1 cellular context compared by ENCODE assay signal in the genomic region with DNA sequence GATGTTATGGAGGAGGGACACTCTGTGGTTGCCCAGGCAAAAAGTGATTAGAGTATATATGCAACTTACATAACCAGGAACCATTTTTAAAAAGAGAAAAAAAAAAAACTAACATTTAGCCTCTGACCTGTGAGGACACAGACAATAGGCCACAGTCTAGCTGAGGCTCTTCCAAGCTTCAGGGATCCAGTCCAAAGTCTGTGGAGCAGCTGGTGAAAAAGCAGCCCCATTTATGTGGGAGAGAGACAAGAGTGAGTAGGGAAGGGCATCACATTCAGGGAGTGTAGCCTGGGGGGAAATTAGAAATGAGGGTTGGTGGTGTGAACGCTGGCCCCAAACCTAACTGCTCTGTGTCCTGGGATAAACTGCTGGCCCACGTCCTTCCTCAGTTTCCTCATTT.
TF ChIP-seq lines count a peak whose summit lies in the region.

No MANE protein-coding gene starts in this region.

TF ChIP-seq in HepG2, 621 proteins besides CTCF, POLR2A, EP300 and RAD21 (continued from another document and continues in another):
- no peak for TF ChIP-seq AFF4 (CRISPR knock-in tag; IDR thresholded peaks at IDR 0.05)
- no peak for TF ChIP-seq REST (IDR thresholded peaks at IDR 0.05; ENCODE audit: borderline replicate concordance in 1 of 2, low read depth in 1 of 2, low read length in 2 of 2)
- no peak for TF ChIP-seq ZNF562 (CRISPR knock-in tag; IDR thresholded peaks at IDR 0.05; ENCODE audit: borderline replicate concordance)
- TF ChIP-seq NFKB2 (CRISPR knock-in tag; IDR thresholded peaks at IDR 0.05; ENCODE audit: borderline replicate concordance) = no peak
- TF ChIP-seq PTBP1 (IDR thresholded peaks at IDR 0.05; ENCODE audit: low read depth, low read length, poor library complexity, severe bottlenecking) = no peak
- TF ChIP-seq ZNF598 (CRISPR knock-in tag; IDR thresholded peaks at IDR 0.05; ENCODE audit: borderline replicate concordance) = no peak
- TF ChIP-seq ZSCAN12 (CRISPR knock-in tag; IDR thresholded peaks at IDR 0.05) = no peak
- no peak for TF ChIP-seq CC2D1A (CRISPR knock-in tag; IDR thresholded peaks at IDR 0.05)
- TF ChIP-seq SRSF4 (IDR thresholded peaks at IDR 0.05; ENCODE audit: low read depth, low read length, poor library complexity, severe bottlenecking) = no peak
- TF ChIP-seq, protein P1, sequence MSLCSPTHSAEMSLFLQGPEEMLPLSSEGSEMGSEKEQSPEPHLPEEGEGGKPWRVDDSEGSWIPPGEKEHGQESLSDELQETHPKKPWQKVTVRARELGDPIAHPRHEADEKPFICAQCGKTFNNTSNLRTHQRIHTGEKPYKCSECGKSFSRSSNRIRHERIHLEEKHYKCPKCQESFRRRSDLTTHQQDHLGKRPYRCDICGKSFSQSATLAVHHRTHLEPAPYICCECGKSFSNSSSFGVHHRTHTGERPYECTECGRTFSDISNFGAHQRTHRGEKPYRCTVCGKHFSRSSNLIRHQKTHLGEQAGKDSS (CRISPR knock-in tag; IDR thresholded peaks at IDR 0.05; ENCODE audit: borderline replicate concordance, low read depth) = no peak
- no peak for TF ChIP-seq ZBTB39 (CRISPR knock-in tag; IDR thresholded peaks at IDR 0.05)
- TF ChIP-seq, protein P2, sequence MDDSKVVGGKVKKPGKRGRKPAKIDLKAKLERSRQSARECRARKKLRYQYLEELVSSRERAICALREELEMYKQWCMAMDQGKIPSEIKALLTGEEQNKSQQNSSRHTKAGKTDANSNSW (CRISPR knock-in tag; IDR thresholded peaks at IDR 0.05; ENCODE audit: borderline replicate concordance) = no peak
- no peak for TF ChIP-seq IKZF1 (IDR thresholded peaks at IDR 0.05)
- TF ChIP-seq HOXA9 (CRISPR knock-in tag; IDR thresholded peaks at IDR 0.05; ENCODE audit: borderline replicate concordance) = no peak
- no peak for TF ChIP-seq ZNF34 (CRISPR knock-in tag; IDR thresholded peaks at IDR 0.05; ENCODE audit: borderline replicate concordance)
- TF ChIP-seq ZMAT5 (CRISPR knock-in tag; IDR thresholded peaks at IDR 0.05; ENCODE audit: borderline replicate concordance, low read depth) = no peak
- TF ChIP-seq, protein P3, sequence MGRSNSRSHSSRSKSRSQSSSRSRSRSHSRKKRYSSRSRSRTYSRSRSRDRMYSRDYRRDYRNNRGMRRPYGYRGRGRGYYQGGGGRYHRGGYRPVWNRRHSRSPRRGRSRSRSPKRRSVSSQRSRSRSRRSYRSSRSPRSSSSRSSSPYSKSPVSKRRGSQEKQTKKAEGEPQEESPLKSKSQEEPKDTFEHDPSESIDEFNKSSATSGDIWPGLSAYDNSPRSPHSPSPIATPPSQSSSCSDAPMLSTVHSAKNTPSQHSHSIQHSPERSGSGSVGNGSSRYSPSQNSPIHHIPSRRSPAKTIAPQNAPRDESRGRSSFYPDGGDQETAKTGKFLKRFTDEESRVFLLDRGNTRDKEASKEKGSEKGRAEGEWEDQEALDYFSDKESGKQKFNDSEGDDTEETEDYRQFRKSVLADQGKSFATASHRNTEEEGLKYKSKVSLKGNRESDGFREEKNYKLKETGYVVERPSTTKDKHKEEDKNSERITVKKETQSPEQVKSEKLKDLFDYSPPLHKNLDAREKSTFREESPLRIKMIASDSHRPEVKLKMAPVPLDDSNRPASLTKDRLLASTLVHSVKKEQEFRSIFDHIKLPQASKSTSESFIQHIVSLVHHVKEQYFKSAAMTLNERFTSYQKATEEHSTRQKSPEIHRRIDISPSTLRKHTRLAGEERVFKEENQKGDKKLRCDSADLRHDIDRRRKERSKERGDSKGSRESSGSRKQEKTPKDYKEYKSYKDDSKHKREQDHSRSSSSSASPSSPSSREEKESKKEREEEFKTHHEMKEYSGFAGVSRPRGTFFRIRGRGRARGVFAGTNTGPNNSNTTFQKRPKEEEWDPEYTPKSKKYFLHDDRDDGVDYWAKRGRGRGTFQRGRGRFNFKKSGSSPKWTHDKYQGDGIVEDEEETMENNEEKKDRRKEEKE (IDR thresholded peaks at IDR 0.05) = no peak
- no peak for TF ChIP-seq FOSL1 (CRISPR knock-in tag; IDR thresholded peaks at IDR 0.05; ENCODE audit: borderline replicate concordance)
- no peak for TF ChIP-seq SNAI1 (CRISPR knock-in tag; IDR thresholded peaks at IDR 0.05; ENCODE audit: borderline replicate concordance)
- TF ChIP-seq ZFAT (CRISPR knock-in tag; conservative IDR thresholded peaks at IDR 0.05) = no peak
- TF ChIP-seq ARNT (IDR thresholded peaks at IDR 0.05) = no peak
- TF ChIP-seq UBTF (CRISPR knock-in tag; IDR thresholded peaks at IDR 0.05) = no peak
- TF ChIP-seq YEATS2 (CRISPR knock-in tag; IDR thresholded peaks at IDR 0.05; ENCODE audit: borderline replicate concordance) = no peak
- no peak for TF ChIP-seq CREB1 (IDR thresholded peaks at IDR 0.05)
- TF ChIP-seq CREB1 (CRISPR knock-in tag; IDR thresholded peaks at IDR 0.05) = no peak
- TF ChIP-seq ZNF207 (IDR thresholded peaks at IDR 0.05; ENCODE audit: borderline replicate concordance) = no peak
- TF ChIP-seq ZNF740 (CRISPR knock-in tag; IDR thresholded peaks at IDR 0.05) = no peak
- TF ChIP-seq, protein P4, sequence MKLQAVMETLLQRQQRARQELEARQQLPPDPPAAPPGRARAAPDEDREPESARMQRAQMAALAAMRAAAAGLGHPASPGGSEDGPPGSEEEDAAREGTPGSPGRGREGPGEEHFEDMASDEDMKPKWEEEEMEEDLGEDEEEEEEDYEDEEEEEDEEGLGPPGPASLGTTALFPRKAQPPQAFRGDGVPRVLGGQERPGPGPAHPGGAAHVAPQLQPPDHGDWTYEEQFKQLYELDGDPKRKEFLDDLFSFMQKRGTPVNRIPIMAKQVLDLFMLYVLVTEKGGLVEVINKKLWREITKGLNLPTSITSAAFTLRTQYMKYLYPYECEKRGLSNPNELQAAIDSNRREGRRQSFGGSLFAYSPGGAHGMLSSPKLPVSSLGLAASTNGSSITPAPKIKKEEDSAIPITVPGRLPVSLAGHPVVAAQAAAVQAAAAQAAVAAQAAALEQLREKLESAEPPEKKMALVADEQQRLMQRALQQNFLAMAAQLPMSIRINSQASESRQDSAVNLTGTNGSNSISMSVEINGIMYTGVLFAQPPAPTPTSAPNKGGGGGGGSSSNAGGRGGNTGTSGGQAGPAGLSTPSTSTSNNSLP (IDR thresholded peaks at IDR 0.05; ENCODE audit: low read depth, low read length) = no peak
- TF ChIP-seq, protein P5, sequence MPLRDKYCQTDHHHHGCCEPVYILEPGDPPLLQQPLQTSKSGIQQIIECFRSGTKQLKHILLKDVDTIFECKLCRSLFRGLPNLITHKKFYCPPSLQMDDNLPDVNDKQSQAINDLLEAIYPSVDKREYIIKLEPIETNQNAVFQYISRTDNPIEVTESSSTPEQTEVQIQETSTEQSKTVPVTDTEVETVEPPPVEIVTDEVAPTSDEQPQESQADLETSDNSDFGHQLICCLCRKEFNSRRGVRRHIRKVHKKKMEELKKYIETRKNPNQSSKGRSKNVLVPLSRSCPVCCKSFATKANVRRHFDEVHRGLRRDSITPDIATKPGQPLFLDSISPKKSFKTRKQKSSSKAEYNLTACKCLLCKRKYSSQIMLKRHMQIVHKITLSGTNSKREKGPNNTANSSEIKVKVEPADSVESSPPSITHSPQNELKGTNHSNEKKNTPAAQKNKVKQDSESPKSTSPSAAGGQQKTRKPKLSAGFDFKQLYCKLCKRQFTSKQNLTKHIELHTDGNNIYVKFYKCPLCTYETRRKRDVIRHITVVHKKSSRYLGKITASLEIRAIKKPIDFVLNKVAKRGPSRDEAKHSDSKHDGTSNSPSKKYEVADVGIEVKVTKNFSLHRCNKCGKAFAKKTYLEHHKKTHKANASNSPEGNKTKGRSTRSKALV (CRISPR knock-in tag; IDR thresholded peaks at IDR 0.05) = no peak
